ENCODE assay signal across 1 cellular context in genomic region chr5:95973793-95974325, GRCh38.
TF ChIP-seq lines count a peak whose summit lies in the region.

No MANE protein-coding gene starts in this region.

TF ChIP-seq in K562, 482 proteins besides CTCF, POLR2A, EP300 and RAD21 (continued from another document and continues in another):
- TF ChIP-seq SRSF7 (optimal IDR thresholded peaks at IDR 0.05; ENCODE audit: low read depth, low read length) (no peak), CBX8 (IDR thresholded peaks at IDR 0.05; ENCODE audit: borderline replicate concordance, extremely low read depth, low read depth, low read length, poor library complexity, severe bottlenecking) (no peak), SMAD4 (CRISPR knock-in tag; conservative IDR thresholded peaks at IDR 0.05) (peak; percentile 42), PTTG1 (tag; IDR thresholded peaks at IDR 0.05; ENCODE audit: low read depth) (no peak), TCFL5 (CRISPR knock-in tag; conservative IDR thresholded peaks at IDR 0.05) (no peak), MCM3 (IDR thresholded peaks at IDR 0.05) (no peak), MLLT1 (IDR thresholded peaks at IDR 0.05) (no peak), LARP7 (IDR thresholded peaks at IDR 0.05) (no peak), E2F5 (CRISPR knock-in tag; IDR thresholded peaks at IDR 0.05) (no peak), MEF2A (IDR thresholded peaks at IDR 0.05; ENCODE audit: control insufficient read depth, low read depth, low read length) (0 out of 2 replicates have a peak, but pooled peaks have one; percentile 34), ZNF384 (IDR thresholded peaks at IDR 0.05; ENCODE audit: low read depth, low read length) (no peak), YY1 (IDR thresholded peaks at IDR 0.05; ENCODE audit: borderline replicate concordance in 1 of 3, control insufficient read depth in 1 of 3, extremely low read depth in 1 of 3, insufficient read depth in 3 of 3, insufficient read length in 1 of 3, insufficient replicate concordance in 2 of 3, low read depth in 1 of 3, low read length in 2 of 3) (no peak), ELF2 (CRISPR knock-in tag; IDR thresholded peaks at IDR 0.05) (no peak), FOXO4 (CRISPR knock-in tag; IDR thresholded peaks at IDR 0.05) (no peak), UBTF (IDR thresholded peaks at IDR 0.05; ENCODE audit: borderline replicate concordance in 1 of 2, low read depth in 2 of 2, low read length in 2 of 2) (no peak), SMARCA4 (IDR thresholded peaks at IDR 0.05) (peak; percentile 79), ZNF184 (CRISPR knock-in tag; IDR thresholded peaks at IDR 0.05) (no peak), IRF1 (CRISPR knock-in tag; IDR thresholded peaks at IDR 0.05; ENCODE audit: borderline replicate concordance) (no peak), HINFP (tag; conservative IDR thresholded peaks at IDR 0.05; ENCODE audit: low read depth) (no peak), SRSF1 (IDR thresholded peaks at IDR 0.05; ENCODE audit: low read depth, low read length) (no peak), AFF4 (CRISPR knock-in tag; IDR thresholded peaks at IDR 0.05) (no peak), KDM5B (IDR thresholded peaks at IDR 0.05; ENCODE audit: insufficient replicate concordance, low read depth, low read length) (no peak), PRPF4 (IDR thresholded peaks at IDR 0.05; ENCODE audit: insufficient read depth, low read depth, low read length, poor library complexity, severe bottlenecking) (no peak), REST (CRISPR knock-in tag; IDR thresholded peaks at IDR 0.05; ENCODE audit: low read depth) (no peak), TAF1 (IDR thresholded peaks at IDR 0.05; ENCODE audit: control insufficient read depth, extremely low read depth, insufficient read depth, low read length, severe bottlenecking) (no peak), HNRNPUL1 (IDR thresholded peaks at IDR 0.05; ENCODE audit: low read length) (no peak), MYNN (IDR thresholded peaks at IDR 0.05) (peak; percentile 74; the same call in 1 of the 2 replicates), MYNN (CRISPR knock-in tag; IDR thresholded peaks at IDR 0.05) (no peak), NCOA2 (IDR thresholded peaks at IDR 0.05; ENCODE audit: partially characterized antibody in 2 of 2) (no peak), ZKSCAN1 (IDR thresholded peaks at IDR 0.05; ENCODE audit: low read depth, low read length) (no peak), ZNF174 (CRISPR knock-in tag; IDR thresholded peaks at IDR 0.05) (no peak), FOXM1 (IDR thresholded peaks at IDR 0.05; ENCODE audit: low read depth) (peak; percentile 91), FOXM1 (CRISPR knock-in tag; IDR thresholded peaks at IDR 0.05; ENCODE audit: low read depth) (no peak), ZBTB7A (IDR thresholded peaks at IDR 0.05; ENCODE audit: borderline replicate concordance, control insufficient read depth, low read depth, low read length) (no peak), MAZ (CRISPR knock-in tag; conservative IDR thresholded peaks at IDR 0.05 in 1 of 2, IDR thresholded peaks at IDR 0.05 in 1 of 2) (no peak), ESRRA (IDR thresholded peaks at IDR 0.05; ENCODE audit: borderline replicate concordance, low read depth) (no peak), SP2 (IDR thresholded peaks at IDR 0.05; ENCODE audit: extremely low read depth, low read depth, low read length, poor library complexity, severe bottlenecking) (no peak), ZNF668 (CRISPR knock-in tag; IDR thresholded peaks at IDR 0.05) (no peak), PHF21A (IDR thresholded peaks at IDR 0.05; ENCODE audit: borderline replicate concordance, low read depth) (no peak), ZNF253 (CRISPR knock-in tag; conservative IDR thresholded peaks at IDR 0.05) (no peak), KDM1A (IDR thresholded peaks at IDR 0.05) (peak; percentile 88 to 92), NFYB (IDR thresholded peaks at IDR 0.05; ENCODE audit: extremely low read depth, insufficient read length) (no peak), ZNF134 (CRISPR knock-in tag; conservative IDR thresholded peaks at IDR 0.05) (no peak), ELF1 (tag; IDR thresholded peaks at IDR 0.05) (no peak), POLR3A (IDR thresholded peaks at IDR 0.05; ENCODE audit: borderline replicate concordance, extremely low read depth, insufficient read depth, insufficient read length) (no peak), PHB (CRISPR knock-in tag; IDR thresholded peaks at IDR 0.05) (no peak), CREB1 (IDR thresholded peaks at IDR 0.05) (peak; percentile 65), CREB1 (CRISPR knock-in tag; IDR thresholded peaks at IDR 0.05) (peak; percentile 47; the same call in 1 of the 2 replicates), MTA2 (IDR thresholded peaks at IDR 0.05; ENCODE audit: low read depth) (peak; percentile 31; the same call in 1 of the 2 replicates), CREBBP (IDR thresholded peaks at IDR 0.05; ENCODE audit: low read depth, low read length) (no peak), ZC3H8 (IDR thresholded peaks at IDR 0.05) (no peak), RB1 (IDR thresholded peaks at IDR 0.05; ENCODE audit: low read depth) (no peak), CC2D1A (IDR thresholded peaks at IDR 0.05) (peak; percentile 76), NR2C2 (CRISPR knock-in tag; IDR thresholded peaks at IDR 0.05) (no peak), NR2C2 (tag; IDR thresholded peaks at IDR 0.05) (no peak)
